8 cellular contexts compared by ENCODE assay signal in the genomic region with DNA sequence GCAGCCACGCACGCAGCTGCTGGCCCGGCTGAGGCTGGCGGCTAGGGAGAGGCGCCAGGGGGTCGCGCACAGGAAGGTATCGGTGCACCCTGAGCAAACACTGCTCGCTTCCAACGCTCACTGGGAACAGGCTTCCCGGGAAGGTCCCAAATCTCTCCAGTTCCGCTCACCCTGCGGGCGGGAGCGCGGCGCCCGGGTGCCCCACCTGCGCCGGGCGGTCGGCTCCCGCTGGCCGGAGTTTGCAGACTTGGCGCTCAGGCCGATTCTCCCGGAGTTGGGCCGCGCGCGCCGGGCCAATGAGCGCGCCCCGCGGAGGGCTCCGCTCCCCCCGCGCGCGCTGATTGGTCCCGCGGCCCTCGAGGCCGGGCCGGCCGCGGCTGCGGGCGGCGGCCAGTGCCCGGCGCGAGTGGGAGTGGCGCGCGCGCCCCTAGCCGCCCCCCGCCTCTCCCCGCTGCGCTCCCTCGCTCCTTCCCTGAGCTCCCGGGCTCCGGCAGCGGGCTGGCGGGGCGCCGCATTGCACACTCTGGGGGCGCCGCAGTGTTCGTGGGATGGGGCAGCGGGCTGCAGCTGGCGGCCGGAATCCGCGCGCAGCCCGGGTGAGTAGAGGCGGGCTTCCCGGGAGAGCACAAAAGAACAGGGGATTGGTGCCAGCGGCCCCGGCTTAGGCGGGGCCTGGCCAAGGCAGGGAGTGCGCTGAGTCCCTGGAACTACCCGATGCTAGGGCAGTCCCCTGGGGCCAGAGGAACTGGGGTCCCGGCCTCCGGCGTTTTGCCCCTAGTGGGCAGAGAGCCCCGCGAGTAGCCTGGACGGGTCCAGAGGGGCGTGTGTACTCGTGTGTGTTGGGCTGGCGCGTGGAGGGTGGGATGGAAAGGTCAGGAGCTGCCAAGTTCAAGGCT. TPM values are rescaled to one million over a fixed set of nuclear protein-coding genes. Genes with fewer than 3 reads are reported as not detected.
DNase-seq lines count a peak whose midpoint lies in the region; ATAC-seq, FAIRE-seq and TF ChIP-seq lines count a peak whose summit lies in the region.

A gene with protein sequence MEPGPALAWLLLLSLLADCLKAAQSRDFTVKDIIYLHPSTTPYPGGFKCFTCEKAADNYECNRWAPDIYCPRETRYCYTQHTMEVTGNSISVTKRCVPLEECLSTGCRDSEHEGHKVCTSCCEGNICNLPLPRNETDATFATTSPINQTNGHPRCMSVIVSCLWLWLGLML (plus strand): TSS at position 461 of the 896 bp plus-strand sequence. CDS start 107,122 bp downstream, outside the sequence.

- H3K79me2 ChIP-seq in mammary epithelial cell (ENCODE audit: insufficient read depth, low read length) (no peaks in the 10 kb centered on the region), keratinocyte (ENCODE audit: control insufficient read depth, insufficient read depth, low read length) (no peaks in the 10 kb centered on the region), Karpas-422 (ENCODE audit: low read length) (no peaks in the 10 kb centered on the region)

- H3K9me1 ChIP-seq in keratinocyte (ENCODE audit: control insufficient read depth, extremely low read depth, insufficient read depth, low read length), result no peaks in the 10 kb centered on the region

- in situ Hi-C loops in mammary epithelial cell (cut with MboI; ENCODE audit: low sequenced_read_pairs in 2 of 2), result no loop called here

- no TSS peak for BruUV-seq in mammary epithelial cell (replicated peaks; lab: Mats Ljungman, UMichigan)

- no peaks in the 10 kb centered on the region for H4K20me1 ChIP-seq in mammary epithelial cell (ENCODE audit: insufficient read depth, low read length)
- no peaks in the 10 kb centered on the region for H4K20me1 ChIP-seq in keratinocyte (ENCODE audit: control insufficient read depth, extremely low read depth, insufficient read depth, low read length)
- H4K20me1 ChIP-seq in Karpas-422 (ENCODE audit: insufficient read depth, low read depth, low read length), result no peaks in the 10 kb centered on the region

- H3K9ac ChIP-seq in mammary epithelial cell (ENCODE audit: insufficient read depth, low read length) (no peak within 1 kb of the TSS), keratinocyte (ENCODE audit: control insufficient read depth, extremely low read depth, insufficient read depth, low read length) (peak within 1 kb of the TSS; percentile 68), skeletal muscle satellite cell (ENCODE audit: low read depth, low read length) (peak within 1 kb of the TSS; percentile 85), Karpas-422 (ENCODE audit: low read length) (no peak within 1 kb of the TSS)

- dilution Hi-C loops in mammary epithelial cell (cut with HindIII; ENCODE audit: low sequenced_read_pairs), result no loop called here
- dilution Hi-C loops in keratinocyte (cut with MboI; ENCODE audit: extremely low pct_ligation_motif_present, low sequenced_read_pairs), result no loop called here

- H2AFZ ChIP-seq in mammary epithelial cell (ENCODE audit: low read depth, low read length) (peak within 1 kb of the TSS; percentile 94), keratinocyte (ENCODE audit: control insufficient read depth, low read length) (peak within 1 kb of the TSS; percentile 91), Karpas-422 (ENCODE audit: low read length) (no peak within 1 kb of the TSS)

- CTCF ChIA-PET in mammary epithelial cell (lab: Charles Lee; ENCODE audit: low non-redundant PET), result no interaction called here

- H3K9me2 ChIP-seq in Karpas-422 (replicated peaks; ENCODE audit: insufficient read depth, low read length), result no peaks in the 10 kb centered on the region

- DNase-seq in NCI-H748 (lab: John Stamatoyannopoulos, UW; ENCODE audit: unreplicated experiment) (peak; percentile 91), mammary epithelial cell (peak; percentile 72), keratinocyte (ENCODE audit: low read depth, low spot score) (no peak), Karpas-422 (no peak)

- H3K4me1 ChIP-seq in mammary epithelial cell (ENCODE audit: insufficient read depth, low read length), result peaks cover 8% of the 10 kb centered on the region
- peaks cover 15% of the 10 kb centered on the region for H3K4me1 ChIP-seq in keratinocyte (ENCODE audit: control insufficient read depth, extremely low read depth, insufficient read depth, low read length)
- peaks cover 15% of the 10 kb centered on the region for H3K4me1 ChIP-seq in skeletal muscle satellite cell (ENCODE audit: control insufficient read depth, insufficient read depth, low read length)
- no peaks in the 10 kb centered on the region for H3K4me1 ChIP-seq in Karpas-422 (ENCODE audit: low read length)

- intact Hi-C loops in mammary epithelial cell (cut with micrococcal nuclease), result no loop called here

- ATAC-seq in GM19351 (IDR thresholded peaks at IDR 0.05; ENCODE audit: unreplicated experiment), result peak; percentile 89
- ATAC-seq in HG03378 (IDR thresholded peaks at IDR 0.05; ENCODE audit: unreplicated experiment), result peak; percentile 47

- peak within 1 kb of the TSS; percentile 79 for H3K27ac ChIP-seq in C4-2B
- H3K27ac ChIP-seq in mammary epithelial cell (ENCODE audit: insufficient read depth, low read depth, low read length), result no peak within 1 kb of the TSS
- no peak within 1 kb of the TSS for H3K27ac ChIP-seq in keratinocyte (ENCODE audit: control insufficient read depth, insufficient read depth, low read length)
- no peak within 1 kb of the TSS for H3K27ac ChIP-seq in Karpas-422 (ENCODE audit: low read length)

- WGBS in mammary epithelial cell (ENCODE audit: low coverage, missing lambda C conversion rate), result 3% methylated on average over 20 of the region's 96 CpGs

- no peak for TF ChIP-seq CTCF in C4-2B (conservative IDR thresholded peaks at IDR 0.05)
- no peak for TF ChIP-seq CTCF in mammary epithelial cell (conservative IDR thresholded peaks at IDR 0.05 in 1 of 2, IDR thresholded peaks at IDR 0.05 in 1 of 2; ENCODE audit: extremely low read depth in 1 of 2, insufficient read depth in 1 of 2, low read depth in 1 of 2, low read length in 2 of 2)
- TF ChIP-seq CTCF in keratinocyte (optimal IDR thresholded peaks at IDR 0.05 in 1 of 3, IDR thresholded peaks at IDR 0.05 in 1 of 3, conservative IDR thresholded peaks at IDR 0.05 in 1 of 3; ENCODE audit: extremely low read depth in 1 of 3, insufficient read depth in 2 of 3, low read length in 3 of 3), result no peak

- H3K9me3 ChIP-seq in mammary epithelial cell (replicated peaks; ENCODE audit: insufficient read depth, low read length) (no peaks in the 10 kb centered on the region), keratinocyte (ENCODE audit: control insufficient read depth, low read depth, low read length) (no peaks in the 10 kb centered on the region), skeletal muscle satellite cell (replicated peaks; ENCODE audit: low read length) (no peaks in the 10 kb centered on the region), Karpas-422 (ENCODE audit: low read length) (no peaks in the 10 kb centered on the region)

- no peak for FAIRE-seq in keratinocyte (lab: Jason Lieb, UNC)

- H3K27me3 ChIP-seq in mammary epithelial cell (ENCODE audit: insufficient read depth, low read length), result peaks cover 11% of the 10 kb centered on the region
- no peaks in the 10 kb centered on the region for H3K27me3 ChIP-seq in keratinocyte (ENCODE audit: control insufficient read depth, extremely low read depth, insufficient read depth, low read length)
- H3K27me3 ChIP-seq in skeletal muscle satellite cell (ENCODE audit: control insufficient read depth, insufficient read depth, low read length), result no peaks in the 10 kb centered on the region
- no peaks in the 10 kb centered on the region for H3K27me3 ChIP-seq in Karpas-422 (ENCODE audit: low read length)

- H3K4me2 ChIP-seq in mammary epithelial cell (ENCODE audit: insufficient read depth, low read depth, low read length) (peak within 1 kb of the TSS; percentile 98), keratinocyte (ENCODE audit: control insufficient read depth, extremely low read depth, insufficient read depth, low read depth, low read length) (peak within 1 kb of the TSS; percentile 91), skeletal muscle satellite cell (ENCODE audit: low read length) (peak within 1 kb of the TSS; percentile 98), Karpas-422 (ENCODE audit: low read depth, low read length, poor library complexity, severe bottlenecking) (no peak within 1 kb of the TSS)

- peak within 1 kb of the TSS; percentile 46 to 59 (median 47) for H3K4me3 ChIP-seq in mammary epithelial cell (replicated peaks in 1 of 3; ENCODE audit: insufficient read depth in 1 of 3, low read depth in 2 of 3, low read length in 3 of 3)
- H3K4me3 ChIP-seq in keratinocyte (ENCODE audit: control insufficient read depth in 2 of 3, extremely low read depth in 1 of 3, insufficient read depth in 2 of 3, low read depth in 1 of 3, low read length in 3 of 3), result peak within 1 kb of the TSS; percentile 58 to 88 (median 84)
- H3K4me3 ChIP-seq in skeletal muscle satellite cell (ENCODE audit: low read length), result peak within 1 kb of the TSS; percentile 93
- no peak within 1 kb of the TSS for H3K4me3 ChIP-seq in Karpas-422 (ENCODE audit: low read length)

- no peaks in the 10 kb centered on the region for H3K36me3 ChIP-seq in mammary epithelial cell (ENCODE audit: insufficient read depth, low read length)
- H3K36me3 ChIP-seq in keratinocyte (ENCODE audit: control insufficient read depth in 2 of 2, extremely low read depth in 1 of 2, insufficient read depth in 2 of 2, low read length in 2 of 2), result no peaks in the 10 kb centered on the region
- no peaks in the 10 kb centered on the region for H3K36me3 ChIP-seq in skeletal muscle satellite cell (ENCODE audit: insufficient read depth, low read length)
- no peaks in the 10 kb centered on the region for H3K36me3 ChIP-seq in Karpas-422 (ENCODE audit: insufficient read depth, low read length)

RNA-seq across cellular contexts. Expression of the gene that starts here (rescaled TPM):
- under 1 TPM; 0.33 to 0.45 TPM for total RNA-seq in mammary epithelial cell
- 0.07 TPM for polyA plus RNA-seq in mammary epithelial cell
- polyA minus RNA-seq in mammary epithelial cell, result not detected
- polyA plus RNA-seq in keratinocyte, result 1.8 to 3.5 TPM (median 2.4 TPM) in 3 replicates
- 0.54 TPM for polyA plus RNA-seq in keratinocyte (2011; ENCODE audit: low read depth)
- 1.7 and 2.5 TPM in 2 replicates for polyA plus RNA-seq in keratinocyte (2011; cell fraction: cytosol; rRNA removed)
- 1.3 and 1.4 TPM in 2 replicates for polyA plus RNA-seq in keratinocyte (2011; cell fraction: nucleus; rRNA removed)
- polyA plus RNA-seq in keratinocyte (2012; ENCODE audit: low replicate concordance), result 0.49 and 1.4 TPM in 2 replicates
- 1.9 to 2.7 TPM (median 2.3 TPM) in 3 replicates for polyA minus RNA-seq in keratinocyte
- polyA minus RNA-seq in keratinocyte (2011; cell fraction: cytosol; rRNA and poly(A)+ RNA removed), result 2.5 TPM
- polyA minus RNA-seq in keratinocyte (2011; cell fraction: nucleus; rRNA and poly(A)+ RNA removed), result 1.4 and 1.5 TPM in 2 replicates
- 0.44 TPM in 1 of 2 replicates, not detected in the other for total RNA-seq in skeletal muscle satellite cell (2012; rRNA removed)
- total RNA-seq in Karpas-422 (2014; rRNA removed; shearing (Covaris generic); ENCODE audit: low replicate concordance), result not detected in 2 replicates

Comparison
In these comparisons a context has a peak if more than half of its experiments do, and no peak if none do; other contexts are left out.
1. Peak in DNase-seq, H3K4me3 ChIP-seq and H3K4me2 ChIP-seq in mammary epithelial cell; RNA of the gene not detected or under 1 TPM.
2. H3K9ac ChIP-seq: peak in keratinocyte (single experiment) and skeletal muscle satellite cell (single experiment); none in mammary epithelial cell (single experiment) and Karpas-422 (single experiment).